In the genomic region with DNA sequence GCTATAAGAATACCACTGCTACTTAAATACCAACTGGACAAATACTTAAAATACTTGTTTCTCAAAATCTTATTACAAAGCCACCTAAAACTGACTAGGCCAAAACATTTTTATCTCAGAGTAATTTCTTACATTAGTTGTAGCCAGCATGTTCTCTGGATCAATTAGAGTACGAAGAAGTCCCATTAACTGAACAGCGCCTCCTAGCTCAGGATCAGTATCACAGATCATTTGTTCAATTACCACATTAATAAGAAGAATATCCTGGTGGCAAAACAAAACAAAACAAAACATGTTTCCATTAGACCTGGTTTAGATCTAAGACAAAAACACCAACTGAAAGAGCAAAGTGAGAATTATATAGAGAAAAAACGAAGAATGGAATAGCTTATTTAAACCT, we compare ENCODE assay signal across 11 cellular contexts. TPM values are rescaled to one million over a fixed set of nuclear protein-coding genes. Genes with fewer than 3 reads are reported as not detected.
A peak's percentile ranks its signal among the peaks of the same experiment; 100 is the strongest.
DNase-seq lines count a peak whose midpoint lies in the region; ATAC-seq, FAIRE-seq and TF ChIP-seq lines count a peak whose summit lies in the region.
"Had no signal": no experiment of that assay in that cellular context is flagged by ENCODE, and none has a peak within 500 bp of the region (broad histone marks: within the 10 kb centered on the region; RNA-seq: fewer than 3 reads in every experiment).

No MANE protein-coding gene starts in this region.

- H3K4me3 ChIP-seq in choroid plexus epithelial cell (ENCODE audit: low read depth, low read length) (no peak overlapping the region), psoas muscle (peak overlapping the region; percentile 42), colonic mucosa (no peak overlapping the region)

- H3K4me1 ChIP-seq in psoas muscle: peaks cover 17% of the 10 kb centered on the region
- no peaks in the 10 kb centered on the region for H3K4me1 ChIP-seq in colonic mucosa

- H3K27me3 ChIP-seq in psoas muscle (ENCODE audit: insufficient read depth in 3 of 3, low read length in 2 of 3) (no peaks in the 10 kb centered on the region), colonic mucosa (no peaks in the 10 kb centered on the region)

- H3K36me3 ChIP-seq in psoas muscle (ENCODE audit: insufficient read depth in 1 of 2, low read depth in 1 of 2) (peaks cover 0 to 79% of the 10 kb centered on the region in 2 donors), colonic mucosa (peaks cover 9% of the 10 kb centered on the region)

- no peak overlapping the region for H3K9ac ChIP-seq in colonic mucosa (ENCODE audit: low read depth in 2 of 2, low read length in 2 of 2)

- intact Hi-C loops in psoas muscle (cut with DNase I): no loop called here
- intact Hi-C loops in colonic mucosa (cut with DNase I): no loop called here

- no peaks in the 10 kb centered on the region for H3K9me3 ChIP-seq in psoas muscle
- H3K9me3 ChIP-seq in colonic mucosa: no peaks in the 10 kb centered on the region

- H3K27ac ChIP-seq in psoas muscle (peak overlapping the region; percentile 71), colonic mucosa (no peak overlapping the region)

- DNase-seq in NCI-H2227 (lab: John Stamatoyannopoulos, UW; ENCODE audit: unreplicated experiment) (peak; percentile 3), NCI-H2227 treated with DMSO at 0.1 percent for 48 hours (lab: John Stamatoyannopoulos, UW) (no peak), HT-29 (ENCODE audit: low spot score) (peak; percentile 35), choroid plexus epithelial cell (ENCODE audit: low read depth) (peak; percentile 19), psoas muscle (no peak), HTR-8/SVneo (ENCODE audit: insufficient read length, low spot score) (no peak), colonic mucosa (no peak), DMS153 treated with DMSO at 0.1 percent for 48 hours (lab: John Stamatoyannopoulos, UW; ENCODE audit: unreplicated experiment) (no peak)
- DNase-seq: activated naive CD4-positive, alpha-beta T cell treated with Interleukin-2 at 50 U/mL for 16 hours; stimulated activated CD4-positive, alpha-beta T cell treated with anti-CD3 and anti-CD28 coated beads, Interleukin-1b, Interleukin-23, amount 100 ng/mL, for 48 hours had no signal

- FAIRE-seq in HTR-8/SVneo (lab: Jason Lieb, UNC): no peak
- FAIRE-seq: TTC549 had no signal

- WGBS in psoas muscle, 3 donors: 93 to 95% (median 95%) methylated on average over 3 of the region's 3 CpGs

- ATAC-seq in psoas muscle: no peak

- TF ChIP-seq CTCF in choroid plexus epithelial cell (conservative IDR thresholded peaks at IDR 0.05; ENCODE audit: low read depth, low read length) (peak; percentile 45), psoas muscle (IDR thresholded peaks at IDR 0.05) (no peak), colonic mucosa (IDR thresholded peaks at IDR 0.05) (no peak)

RNA-seq across cellular contexts. Expression of gene PPP4R3B, which starts 36.0 kb away (rescaled TPM):
- 25.5 and 26.8 TPM in 2 replicates for total RNA-seq in HT-29 (2014; rRNA removed; shearing (Covaris generic))
- total RNA-seq in psoas muscle (10 to 100 TPM; 21.0 to 32.8 (median 24.1) TPM), colonic mucosa (10 to 100 TPM; 61.2 to 81.1 TPM)
- 10 to 100 TPM; 11.8 to 20.3 (median 14.4) TPM for polyA plus RNA-seq in psoas muscle

Comparison
In these comparisons a context has a peak if more than half of its experiments do, and no peak if none do; other contexts are left out.
1. DNase-seq: peak in NCI-H2227 (single experiment), HT-29 (single experiment) and choroid plexus epithelial cell (single experiment); none in NCI-H2227 treated with DMSO at 0.1 percent for 48 hours (single experiment), psoas muscle (0 of 2), HTR-8/SVneo (single experiment), colonic mucosa (single experiment) and DMS153 treated with DMSO at 0.1 percent for 48 hours (single experiment).